ENCODE assay signal across 11 cellular contexts in the genomic region with DNA sequence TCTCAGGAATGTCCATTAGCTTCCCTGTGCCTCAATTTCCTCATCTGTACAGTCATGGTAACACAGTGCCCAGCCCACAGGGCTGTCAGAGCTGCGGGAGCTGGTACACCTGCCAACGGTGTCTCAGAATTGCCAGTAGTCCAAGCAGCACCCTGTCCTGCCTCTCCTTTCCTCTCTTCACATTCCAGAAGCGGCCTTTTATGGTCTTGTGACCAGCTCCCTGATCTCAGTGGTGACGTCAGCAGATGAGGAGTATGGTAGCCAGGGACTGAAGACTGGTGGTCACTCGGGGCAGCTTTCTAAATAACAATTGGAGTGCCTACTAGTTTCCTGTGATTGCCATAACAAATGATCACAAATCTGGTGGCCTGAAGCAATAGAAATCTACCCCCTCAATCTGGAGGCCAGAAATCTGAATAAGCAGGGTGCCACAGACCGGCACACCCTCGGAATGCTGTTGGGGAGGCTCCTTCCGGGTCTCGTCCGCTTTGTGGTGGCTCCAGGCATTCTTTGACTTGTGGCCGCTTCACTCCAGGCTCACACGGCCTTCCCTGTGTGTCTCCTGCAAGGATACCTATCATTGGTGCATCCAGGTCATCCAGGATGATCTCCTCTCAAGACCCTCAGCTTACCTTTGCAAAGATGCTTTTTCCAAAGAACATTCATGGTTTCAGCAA. TPM values are rescaled to one million over a fixed set of nuclear protein-coding genes. Genes with fewer than 3 reads are reported as not detected.
DNase-seq lines count a peak whose midpoint lies in the region; ATAC-seq, FAIRE-seq and TF ChIP-seq lines count a peak whose summit lies in the region.
"Had no signal": no experiment of that assay in that cellular context is flagged by ENCODE, and none has a peak within 500 bp of the region (broad histone marks: within the 10 kb centered on the region; RNA-seq: fewer than 3 reads in every experiment).

No MANE protein-coding gene starts in this region.

- H3K4ac ChIP-seq in H1 (replicated peaks; ENCODE audit: insufficient read length, low read depth, low read length), result no peak overlapping the region
- H3K4ac ChIP-seq in neuronal stem cell (ENCODE audit: low read length), result no peak overlapping the region

- H3K4me3 ChIP-seq in Panc1 (ENCODE audit: low read depth in 2 of 2, low read length in 2 of 2), result peak overlapping the region; percentile 85 to 94; a peak in 3 of 4 replicates
- peak overlapping the region in 1 of 4 experiments; percentile 86; a peak in 1 of 8 replicates for H3K4me3 ChIP-seq in H1 (ENCODE audit: extremely low read depth in 1 of 4, insufficient read depth in 2 of 4, low read depth in 3 of 4, low read length in 4 of 4)
- no peak overlapping the region for H3K4me3 ChIP-seq in neuronal stem cell (ENCODE audit: low read length in 2 of 2)
- no peak overlapping the region for H3K4me3 ChIP-seq in adrenal gland

- H3K14ac ChIP-seq in H1 (ENCODE audit: insufficient read length), result no peak overlapping the region
- no peak overlapping the region for H3K14ac ChIP-seq in neuronal stem cell (ENCODE audit: low read length)

- peaks cover 21 to 31% of the 10 kb centered on the region in 2 experiments for H4K20me1 ChIP-seq in H1 (replicated peaks in 1 of 2; ENCODE audit: control insufficient read depth in 1 of 2, insufficient read depth in 2 of 2, low read length in 2 of 2)

- no TSS peak for BruUV-seq in Panc1 (replicated peaks; lab: Mats Ljungman, UMichigan)

- no peak for TF ChIP-seq CTCF in Panc1 (IDR thresholded peaks at IDR 0.05)
- TF ChIP-seq CTCF in H1 (IDR thresholded peaks at IDR 0.05; ENCODE audit: control extremely low read depth in 1 of 3, insufficient read depth in 1 of 3, low read depth in 1 of 3, low read length in 3 of 3), result no peak
- no peak for TF ChIP-seq CTCF in adrenal gland (IDR thresholded peaks at IDR 0.05)

- CTCF ChIA-PET in Panc1 (lab: Charles Lee) (no interaction called here), H1 (lab: Charles Lee; ENCODE audit: partially characterized antibody) (interaction anchor here (0.6 to 3.5 kb wide), 6 partner anchors 9 to 303 kb away, joined by 3 to 11 read pairs (median 3); no protein-coding TSS in a partner anchor)

- H2BK12ac ChIP-seq in H1 (ENCODE audit: low read depth, low read length) (peak overlapping the region; percentile 87; the same call in 1 of the 2 replicates), neuronal stem cell (ENCODE audit: low read length) (no peak overlapping the region)

- H3K27me3 ChIP-seq in Panc1 (ENCODE audit: control insufficient read depth, insufficient read depth, low read length), result no peaks in the 10 kb centered on the region
- no peaks in the 10 kb centered on the region for H3K27me3 ChIP-seq in H1 (replicated peaks in 1 of 4; ENCODE audit: control insufficient read depth in 3 of 4, extremely low read depth in 1 of 4, insufficient read depth in 3 of 4, low read length in 3 of 4)
- H3K27me3 ChIP-seq in neuronal stem cell (ENCODE audit: control insufficient read depth in 3 of 3, insufficient read depth in 3 of 3, low read depth in 1 of 3, low read length in 3 of 3), result no peaks in the 10 kb centered on the region
- H3K27me3 ChIP-seq in adrenal gland, result no peaks in the 10 kb centered on the region
- H3K27me3 ChIP-seq: vagina had no signal

- ATAC-seq in Panc1 (no peak), GM18511 (IDR thresholded peaks at IDR 0.05; ENCODE audit: unreplicated experiment) (no peak), GM19351 (IDR thresholded peaks at IDR 0.05; ENCODE audit: unreplicated experiment) (no peak), HG03196 (IDR thresholded peaks at IDR 0.05; ENCODE audit: unreplicated experiment) (no peak)

- H3K23me2 ChIP-seq in H1 (ENCODE audit: low read depth, low read length), result peaks cover 10% of the 10 kb centered on the region

- no peak overlapping the region for H3K56ac ChIP-seq in H1 (replicated peaks; ENCODE audit: insufficient read length, low read depth, low read length)

- H3K18ac ChIP-seq in H1 (ENCODE audit: extremely low read depth, low read length) (no peak overlapping the region), neuronal stem cell (ENCODE audit: low read length) (no peak overlapping the region)

- H2BK120ac ChIP-seq in H1 (replicated peaks; ENCODE audit: low read depth, low read length) (no peak overlapping the region), neuronal stem cell (ENCODE audit: low read depth, low read length) (no peak overlapping the region)

- H4K8ac ChIP-seq in H1 (ENCODE audit: extremely low read depth, insufficient read depth, low read length) (peak overlapping the region; percentile 39), neuronal stem cell (ENCODE audit: low read depth, low read length) (no peak overlapping the region)

- no peak overlapping the region for H3K9ac ChIP-seq in H1 (replicated peaks in 1 of 4; ENCODE audit: extremely low read depth in 1 of 4, low read depth in 3 of 4, low read length in 3 of 4)
- peak overlapping the region; percentile 70 for H3K9ac ChIP-seq in neuronal stem cell (ENCODE audit: low read depth, low read length, poor library complexity)

- TF ChIP-seq RAD21 in H1 (IDR thresholded peaks at IDR 0.05 in 1 of 2, conservative IDR thresholded peaks at IDR 0.05 in 1 of 2; ENCODE audit: low read depth in 2 of 2, low read length in 2 of 2), result no peak

- H2BK20ac ChIP-seq in H1 (ENCODE audit: low read length), result peak overlapping the region; percentile 80; the same call in 1 of the 2 replicates

- in situ Hi-C loops in Panc1 (cut with HindIII; ENCODE audit: low pct_unique_long_range_greater_than_20kb, low sequenced_read_pairs), result no loop called here

- H2AK5ac ChIP-seq in H1 (ENCODE audit: low read depth, low read length) (peak overlapping the region; percentile 32; the same call in 1 of the 2 replicates), neuronal stem cell (ENCODE audit: low read depth, low read length) (no peak overlapping the region)

- peaks cover 9 to 39% of the 10 kb centered on the region in 2 experiments for H3K79me2 ChIP-seq in H1 (ENCODE audit: control insufficient read depth in 1 of 2, insufficient read depth in 2 of 2, low read length in 2 of 2)

- DNase-seq in EH (ENCODE audit: low read depth) (peak; percentile 20), Panc1 (ENCODE audit: low read depth, low spot score) (no peak), H1 (ENCODE audit: low read depth in 1 of 2, low spot score in 2 of 2) (no peak), neuronal stem cell (ENCODE audit: low spot score) (no peak), adrenal gland (no peak)
- DNase-seq: NCI-H2029 had no signal

- 0 out of 2 replicates have a peak overlapping the region, but pooled peaks have one; percentile 10 for H2BK5ac ChIP-seq in H1 (ENCODE audit: low read depth, low read length)
- no peak overlapping the region for H2BK5ac ChIP-seq in neuronal stem cell (ENCODE audit: low read length)

- no peak overlapping the region for H2AFZ ChIP-seq in H1 (ENCODE audit: low read length)
- H2AFZ ChIP-seq in neuronal stem cell (ENCODE audit: low read length), result no peak overlapping the region

- H3K36me3 ChIP-seq in Panc1 (ENCODE audit: control insufficient read depth, insufficient read depth, low read length) (peaks cover 3% of the 10 kb centered on the region), H1 (ENCODE audit: control insufficient read depth in 2 of 4, insufficient read depth in 4 of 4, low read length in 3 of 4) (peaks cover 10 to 21% (median 15%) of the 10 kb centered on the region in 4 experiments), neuronal stem cell (replicated peaks in 1 of 2; ENCODE audit: control insufficient read depth in 2 of 2, insufficient read depth in 2 of 2, low read length in 2 of 2) (peaks cover 25 to 50% of the 10 kb centered on the region in 2 donors), adrenal gland (replicated peaks in 1 of 2) (peaks cover 0 to 27% of the 10 kb centered on the region in 2 donors)

- H3K9me3 ChIP-seq in Panc1 (ENCODE audit: control insufficient read depth, insufficient read depth, low read depth, low read length) (no peaks in the 10 kb centered on the region), H1 (ENCODE audit: insufficient read depth in 2 of 2, low read depth in 1 of 2, low read length in 1 of 2) (no peaks in the 10 kb centered on the region), neuronal stem cell (replicated peaks in 1 of 2; ENCODE audit: control insufficient read depth in 2 of 2, insufficient read depth in 1 of 2, low read depth in 1 of 2, low read length in 2 of 2) (no peaks in the 10 kb centered on the region), adrenal gland (replicated peaks in 1 of 3) (no peaks in the 10 kb centered on the region)
- H3K9me3 ChIP-seq: vagina had no signal

- peaks cover 6% of the 10 kb centered on the region; the same call in 1 of the 2 replicates for H3K79me1 ChIP-seq in H1 (ENCODE audit: low read depth, low read length)
- H3K79me1 ChIP-seq in neuronal stem cell (ENCODE audit: low read depth, low read length), result peaks cover 21% of the 10 kb centered on the region

- H3K23ac ChIP-seq in H1 (ENCODE audit: insufficient read length), result no peak overlapping the region
- H3K23ac ChIP-seq in neuronal stem cell (ENCODE audit: low read depth, low read length, poor library complexity), result peak overlapping the region; percentile 75

- peak overlapping the region; percentile 70 to 89; a peak in 3 of 4 replicates for H3K4me2 ChIP-seq in H1 (ENCODE audit: insufficient read depth in 1 of 2, low read depth in 2 of 2, low read length in 2 of 2)
- H3K4me2 ChIP-seq in neuronal stem cell (ENCODE audit: insufficient read depth, low read length, poor library complexity, severe bottlenecking), result no peak overlapping the region

- H3K27ac ChIP-seq in Panc1 (ENCODE audit: low read length) (peak overlapping the region; percentile 90), H1 (ENCODE audit: low read depth, low read length) (0 out of 2 replicates have a peak overlapping the region, but pooled peaks have one; percentile 7), neuronal stem cell (replicated peaks; ENCODE audit: low read length) (no peak overlapping the region), adrenal gland (peak overlapping the region in 2 of 5 donors; percentile 92 to 95)

- H2BK15ac ChIP-seq in H1 (ENCODE audit: low read length) (peak overlapping the region; percentile 88), neuronal stem cell (ENCODE audit: low read length) (no peak overlapping the region)

- H4K5ac ChIP-seq in H1 (ENCODE audit: insufficient read length, low read depth, low read length), result no peak overlapping the region

- WGBS in H1 (ENCODE audit: extremely low coverage in 1 of 2, insufficient coverage in 1 of 2, insufficient read length in 1 of 2, insufficient replicate concordance in 2 of 2, low coverage in 1 of 2, low lambda C conversion rate in 2 of 2, missing lambda C conversion rate in 1 of 2), 2 experiments, result 93% methylated on average over 12 of the region's 12 CpGs; no CpG with 5 or more reads in 1 of the 2 experiments
- WGBS in neuronal stem cell (ENCODE audit: extremely low coverage in 2 of 2, insufficient read length in 2 of 2, insufficient replicate concordance in 1 of 2), 2 donors, result no CpG with 5 or more reads among the region's 12 CpGs
- WGBS in adrenal gland, 4 donors, result 77 to 90% (median 87%) methylated on average over 12 of the region's 12 CpGs

- FAIRE-seq in H1 (lab: Jason Lieb, UNC), result no peak
- FAIRE-seq: frontal cortex had no signal

- peak in 1 of 2 experiments; percentile 49; a peak in 1 of 3 replicates for TF ChIP-seq POLR2A in H1 (IDR thresholded peaks at IDR 0.05; ENCODE audit: control extremely low read depth in 1 of 2, low read depth in 2 of 2, low read length in 2 of 2)
- no peak for TF ChIP-seq POLR2A in adrenal gland (IDR thresholded peaks at IDR 0.05)

- intact Hi-C loops in Panc1 (cut with micrococcal nuclease; ENCODE audit: unreplicated experiment) (no loop called here), adrenal gland (cut with DNase I) (no loop called here)

- H3K4me1 ChIP-seq in Panc1 (ENCODE audit: control insufficient read depth, insufficient read depth, low read length) (peaks cover 21% of the 10 kb centered on the region), H1 (replicated peaks in 1 of 4; ENCODE audit: control insufficient read depth in 3 of 4, insufficient read depth in 4 of 4, low read length in 3 of 4) (peaks cover 7 to 17% (median 12%) of the 10 kb centered on the region in 4 experiments), neuronal stem cell (ENCODE audit: control insufficient read depth in 2 of 2, insufficient read depth in 1 of 2, low read depth in 1 of 2, low read length in 2 of 2) (peaks cover 8 to 11% of the 10 kb centered on the region in 2 donors), adrenal gland (replicated peaks in 1 of 2) (peaks cover 12 to 34% of the 10 kb centered on the region in 2 donors)

- H4K91ac ChIP-seq in H1 (replicated peaks; ENCODE audit: insufficient read length, low read length) (no peak overlapping the region), neuronal stem cell (ENCODE audit: low read depth, low read length, poor library complexity) (no peak overlapping the region)

- POLR2A ChIA-PET in Panc1 (lab: Charles Lee) (interaction anchor here (0.5 kb wide), 1 partner anchor 56 kb away, joined by 7 read pairs; no protein-coding TSS in a partner anchor), H1 (lab: Charles Lee; ENCODE audit: partially characterized antibody) (interaction anchor here (1.0 to 3.5 kb wide), 5 partner anchors 8 to 257 kb away, joined by 3 to 22 read pairs (median 4); a partner anchor contains a TSS)

- no peak for TF ChIP-seq EP300 in H1 (IDR thresholded peaks at IDR 0.05; ENCODE audit: borderline replicate concordance in 1 of 2, low read depth in 2 of 2, low read length in 2 of 2)

RNA-seq across cellular contexts. Expression of a gene that starts 2.1 kb away (rescaled TPM):
- 47.3 TPM for total RNA-seq in Panc1 (2021; ENCODE audit: unreplicated experiment)
- 50.4 TPM for polyA plus RNA-seq in Panc1 (2012; ENCODE audit: insufficient read length)
- 43.8 and 43.9 TPM in 2 replicates for total RNA-seq in H1 (2021; fragmentation: NEBNext Ultra II Directional; extraction: Animal tissue kit (Norgen Biotek cat#: 25700))
- 29.0 and 37.4 TPM in 2 replicates for polyA plus RNA-seq in H1 (2011; rRNA removed)
- polyA plus RNA-seq in H1 (2011; cell fraction: cytosol; rRNA removed), result 40.3 TPM
- polyA plus RNA-seq in H1 (2011; cell fraction: nucleus; rRNA removed), result 31.3 TPM
- polyA plus RNA-seq in H1 (2012, experiment 1 of 2), result 34.2 to 40.6 TPM (median 39.4 TPM) in 4 replicates
- 42.8 TPM for polyA plus RNA-seq in H1 (2012, experiment 2 of 2)
- 36.2 TPM for polyA plus RNA-seq in H1 (2013, experiment 1 of 2)
- polyA plus RNA-seq in H1 (2013, experiment 2 of 2), result 35.3 TPM
- polyA minus RNA-seq in H1 (2011; rRNA and poly(A)+ RNA removed), result 33.9 and 44.7 TPM in 2 replicates
- 25.3 TPM for polyA minus RNA-seq in H1 (2011; cell fraction: cytosol; rRNA and poly(A)+ RNA removed)
- polyA minus RNA-seq in H1 (2011; cell fraction: nucleus; rRNA and poly(A)+ RNA removed), result 22.5 TPM
- 18.3 TPM for polyA plus RNA-seq in neuronal stem cell (2013, experiment 1 of 2)
- polyA plus RNA-seq in neuronal stem cell (2013, experiment 2 of 2), result 18.4 TPM
- total RNA-seq in adrenal gland, result 10 to 100 TPM; 15.7 to 37.9 (median 26.2) TPM
- 10 to 100 TPM in 1 of 3 donors, 1 to 10 TPM in 2; 8.9 to 34.0 (median 9.2) TPM for polyA plus RNA-seq in adrenal gland

Comparison
In these comparisons a context has a peak if more than half of its experiments do, and no peak if none do; other contexts are left out.
1. H3K4me3 ChIP-seq: peak in Panc1 (2 of 2); none in neuronal stem cell (0 of 2) and adrenal gland (0 of 4).